Comparison of ENCODE assay signal across 26 cellular contexts in the genomic region with DNA sequence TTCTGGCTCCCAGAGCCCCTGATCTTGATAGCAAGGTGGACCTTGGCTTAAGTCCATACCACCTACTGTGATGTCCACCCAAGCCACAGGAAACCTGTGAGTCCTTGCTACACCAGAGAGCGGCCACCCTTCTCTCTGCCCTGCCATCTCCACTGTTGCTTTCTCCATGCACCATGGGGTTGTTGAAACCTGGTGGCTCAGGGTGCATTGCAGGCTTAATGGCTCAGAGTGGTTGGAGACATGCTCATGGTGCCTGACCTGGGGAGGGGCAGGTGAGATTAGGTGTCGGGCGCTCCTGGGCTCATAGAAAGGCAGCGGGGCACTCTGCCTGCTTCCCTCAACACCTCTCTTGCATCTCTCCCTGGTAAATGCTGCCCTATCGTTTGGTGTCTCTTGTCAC. TPM values are rescaled to one million over a fixed set of nuclear protein-coding genes. Genes with fewer than 3 reads are reported as not detected.
"Had no signal": no experiment of that assay in that cellular context is flagged by ENCODE, and none has a peak within 500 bp of the region (broad histone marks: within the 10 kb centered on the region; RNA-seq: fewer than 3 reads in every experiment).

No MANE protein-coding gene starts in this region.

- ATAC-seq: gastrocnemius medialis, heart right ventricle, pancreas, psoas muscle, right lobe of liver had no signal

- DNase-seq: central memory CD4-positive, alpha-beta T cell; cortex of kidney; dorsolateral prefrontal cortex; effector memory CD4-positive, alpha-beta T cell; gastrocnemius medialis; heart right ventricle; hypothalamus; left ventricle myocardium inferior; lower lobe of right lung; nephron progenitor cell; pancreas; psoas muscle; retina; spleen; stimulated activated CD4-positive, alpha-beta T cell treated with anti-CD3 and anti-CD28 coated beads, Interleukin-15, amount 100 ng/mL, for 24 hours; stimulated activated CD4-positive, alpha-beta T cell treated with anti-CD3 and anti-CD28 coated beads, Interleukin-1b, Interleukin-23, amount 100 ng/mL, for 48 hours; stimulated activated CD4-positive, alpha-beta T cell treated with anti-CD3 and anti-CD28 coated beads, Interleukin-4, amount 100 ng/mL, for 24 hours had no signal

- H3K27ac ChIP-seq: dorsolateral prefrontal cortex, epithelial cell of prostate, esophagus muscularis mucosa, gastrocnemius medialis, heart right ventricle, left ventricle myocardium inferior, lower lobe of right lung, pancreas, psoas muscle, right lobe of liver, spleen, tibial nerve had no signal

- H3K4me3 ChIP-seq: dorsolateral prefrontal cortex, esophagus muscularis mucosa, gastrocnemius medialis, heart right ventricle, left ventricle myocardium inferior, lower lobe of right lung, pancreas, psoas muscle, right lobe of liver, spleen, tibial nerve had no signal

RNA-seq across cellular contexts. Expression of gene CACNG2, which starts 25.0 kb away (rescaled TPM):
- total RNA-seq: chondrocyte, esophagus muscularis mucosa, fibroblast of villous mesenchyme, gastrocnemius medialis, heart right ventricle, left ventricle myocardium inferior, lower lobe of right lung, mesothelial cell of epicardium, pancreas, psoas muscle, right lobe of liver, skeletal muscle tissue, spleen, tibial nerve, urinary bladder had no signal
